In genomic region chr11:64743591-64744543, GRCh38 we compare ENCODE assay signal across 8 cellular contexts. TPM values are rescaled to one million over a fixed set of nuclear protein-coding genes. Genes with fewer than 3 reads are reported as not detected.
DNase-seq lines count a peak whose midpoint lies in the region; ATAC-seq and TF ChIP-seq lines count a peak whose summit lies in the region.

RASGRP2 (minus strand) TSS chr11:64744142; CDS start chr11:64742866, 1,276 bp downstream.

- H3K4me3 ChIP-seq in muscle layer of colon (ENCODE audit: low read depth in 1 of 2, low read length in 2 of 2): peak within 1 kb of the TSS; percentile 74 to 84

- DNase-seq in GM10266 (ENCODE audit: extremely low spot score) (peak; percentile 86), NCI-H460 (ENCODE audit: extremely low read depth, low read depth) (peak; percentile 24), epidermal melanocyte (ENCODE audit: insufficient read length, low spot score) (peak; percentile 24)
- DNase-seq in activated CD8-positive, alpha-beta memory T cell treated with anti-CD3 and anti-CD28 coated beads, Interleukin-2, amount 50 U/mL, for 1 hour (ENCODE audit: extremely low read depth): peak; percentile 70
- peak; percentile 64 to 70 for DNase-seq in stimulated activated CD8-positive, alpha-beta memory T cell treated with anti-CD3 and anti-CD28 coated beads, Interleukin-7, amount 100 ng/mL, for 4 hours (ENCODE audit: low read depth in 2 of 2)

- peak within 1 kb of the TSS; percentile 78 for H3K9ac ChIP-seq in muscle layer of colon (ENCODE audit: low read length)

- peak; percentile 79 for TF ChIP-seq CTCF in GM10266 (IDR thresholded peaks at IDR 0.05; ENCODE audit: control insufficient read depth, insufficient read depth, low read depth, missing control alignments)

- ATAC-seq in HG03520 (IDR thresholded peaks at IDR 0.05; ENCODE audit: unreplicated experiment) (no peak), GM19035 (IDR thresholded peaks at IDR 0.05; ENCODE audit: unreplicated experiment) (no peak)

- H3K36me3 ChIP-seq in muscle layer of colon (ENCODE audit: insufficient read depth, low read length): no peaks in the 10 kb centered on the region

- H3K9me3 ChIP-seq in muscle layer of colon (ENCODE audit: low read length): no peaks in the 10 kb centered on the region

- peaks cover 0 to 7% of the 10 kb centered on the region in 2 donors for H3K27me3 ChIP-seq in muscle layer of colon (ENCODE audit: control insufficient read depth in 1 of 2, insufficient read depth in 2 of 2, low read length in 2 of 2)

- peaks cover 26% of the 10 kb centered on the region for H3K4me1 ChIP-seq in muscle layer of colon (ENCODE audit: insufficient read depth, low read length)

- H3K27ac ChIP-seq in muscle layer of colon (ENCODE audit: low read depth, low read length): peak within 1 kb of the TSS; percentile 92

RNA-seq across cellular contexts. Expression of gene RASGRP2, which starts in this region (rescaled TPM):
- total RNA-seq in NCI-H460 (2014; rRNA removed; shearing (Covaris generic)): not detected in 2 replicates
- polyA plus RNA-seq in NCI-H460 (2014; cell fraction: nucleus; rRNA removed): not detected in 2 replicates

Comparison
In these comparisons a context has a peak if more than half of its experiments do, and no peak if none do; other contexts are left out.
1. Peak in DNase-seq in NCI-H460; RNA of the gene not detected or under 1 TPM.
2. DNase-seq: peak in every context shown above with its lines; median percentile 86 in GM10266; 70 in activated CD8-positive, alpha-beta memory T cell treated with anti-CD3 and anti-CD28 coated beads, Interleukin-2, amount 50 U/mL, for 1 hour; 67 in stimulated activated CD8-positive, alpha-beta memory T cell treated with anti-CD3 and anti-CD28 coated beads, Interleukin-7, amount 100 ng/mL, for 4 hours; 24 in NCI-H460; 24 in epidermal melanocyte.